In genomic region chr1:205616563-205617293, GRCh38 we compare ENCODE assay signal across 12 cellular contexts. TPM values are rescaled to one million over a fixed set of nuclear protein-coding genes. Genes with fewer than 3 reads are reported as not detected.
DNase-seq lines count a peak whose midpoint lies in the region; ATAC-seq, FAIRE-seq and TF ChIP-seq lines count a peak whose summit lies in the region.
"Had no signal": no experiment of that assay in that cellular context is flagged by ENCODE, and none has a peak within 500 bp of the region (broad histone marks: within the 10 kb centered on the region; RNA-seq: fewer than 3 reads in every experiment).

No MANE protein-coding gene starts in this region.

- H3K9me3 ChIP-seq in kidney (ENCODE audit: control insufficient read depth in 1 of 2, low read length in 2 of 2) (no peaks in the 10 kb centered on the region), Karpas-422 (ENCODE audit: low read length) (no peaks in the 10 kb centered on the region)

- peaks cover 83% of the 10 kb centered on the region for H3K79me2 ChIP-seq in Karpas-422 (ENCODE audit: low read length)

- no peak for TF ChIP-seq CTCF in kidney (IDR thresholded peaks at IDR 0.05; ENCODE audit: borderline replicate concordance, extremely low read depth, insufficient read depth)

- H2AFZ ChIP-seq in Karpas-422 (ENCODE audit: low read length) = no peak overlapping the region

- H3K27ac ChIP-seq in kidney (ENCODE audit: low read depth in 2 of 2, low read length in 2 of 2) = peak overlapping the region; percentile 32 to 61
- H3K27ac ChIP-seq in Karpas-422 (ENCODE audit: low read length) = no peak overlapping the region
- H3K27ac ChIP-seq: C4-2B had no signal

- intact Hi-C loops in kidney (cut with DNase I) = no loop called here

- no peak for TF ChIP-seq POLR2A in GM12892 (IDR thresholded peaks at IDR 0.05; ENCODE audit: low read depth, low read length)

- H3K36me3 ChIP-seq in kidney (ENCODE audit: control insufficient read depth in 1 of 2, insufficient read depth in 2 of 2, low read length in 2 of 2) (peaks cover 16 to 25% of the 10 kb centered on the region in 2 donors), Karpas-422 (ENCODE audit: insufficient read depth, low read length) (peaks cover 64% of the 10 kb centered on the region)

- H3K27me3 ChIP-seq in Karpas-422 (ENCODE audit: low read length) = no peaks in the 10 kb centered on the region

- DNase-seq in GM12892 (ENCODE audit: insufficient read length) = no peak
- no peak for DNase-seq in kidney
- DNase-seq in Karpas-422 = no peak
- no peak for DNase-seq in cortex of kidney (lab: John Stamatoyannopoulos, UW)
- no peak for DNase-seq in GM19240 (ENCODE audit: insufficient read length, low spot score)
- DNase-seq: NCI-H2029 had no signal

- H4K20me1 ChIP-seq in Karpas-422 (ENCODE audit: insufficient read depth, low read depth, low read length) = 0 out of 2 replicates have a peak, but pooled peaks cover 5% of the 10 kb centered on the region

- FAIRE-seq in GM12892 (lab: Jason Lieb, UNC) (peak; percentile 82), kidney (lab: Jason Lieb, UNC) (peak; percentile 8)
- FAIRE-seq: K562 had no signal

- no peak overlapping the region for H3K4me2 ChIP-seq in Karpas-422 (ENCODE audit: low read depth, low read length, poor library complexity, severe bottlenecking)

- ATAC-seq in GM19351 (IDR thresholded peaks at IDR 0.05; ENCODE audit: unreplicated experiment) = peak; percentile 48
- ATAC-seq in HG03135 (IDR thresholded peaks at IDR 0.05; ENCODE audit: unreplicated experiment) = peak; percentile 73
- ATAC-seq in GM21528 (IDR thresholded peaks at IDR 0.05; ENCODE audit: low FRiP score, unreplicated experiment) = no peak
- ATAC-seq: SK-N-SH treated with all-trans-retinoic acid at 6 μM for 48 hours had no signal

- no peaks in the 10 kb centered on the region for H3K9me2 ChIP-seq in Karpas-422 (replicated peaks; ENCODE audit: insufficient read depth, low read length)

- H3K4me1 ChIP-seq in kidney (ENCODE audit: control insufficient read depth in 1 of 2, insufficient read depth in 1 of 2, low read depth in 1 of 2, low read length in 2 of 2) (peaks cover 3 to 13% of the 10 kb centered on the region in 2 donors), Karpas-422 (ENCODE audit: low read length) (peaks cover 21% of the 10 kb centered on the region)

- no peak overlapping the region for H3K9ac ChIP-seq in kidney (ENCODE audit: low read length in 2 of 2)
- no peak overlapping the region for H3K9ac ChIP-seq in Karpas-422 (ENCODE audit: low read length)

- H3K4me3 ChIP-seq in kidney (ENCODE audit: low read length in 2 of 2) (no peak overlapping the region), Karpas-422 (ENCODE audit: low read length) (no peak overlapping the region)
- H3K4me3 ChIP-seq: K562 had no signal

RNA-seq across cellular contexts. Expression of gene ELK4, which starts 15.1 kb away (rescaled TPM):
- 18.7 TPM for polyA plus RNA-seq in GM12892 (2012; ENCODE audit: missing spikeins)
- 87.3 TPM for total RNA-seq in kidney
- polyA plus RNA-seq in kidney (ENCODE audit: insufficient read depth, low read depth, low replicate concordance) = 4.2 TPM
- total RNA-seq in Karpas-422 (2014; rRNA removed; shearing (Covaris generic); ENCODE audit: low replicate concordance) = 24.4 and 57.3 TPM in 2 replicates
